8 cellular contexts compared by ENCODE assay signal in genomic region chr3:125766931-125767330, GRCh38.
DNase-seq lines count a peak whose midpoint lies in the region; FAIRE-seq and TF ChIP-seq lines count a peak whose summit lies in the region.
"Not testable (repeated sequence)": the region's sequence is repeated elsewhere in the genome, so short reads cannot be mapped to it uniquely, and the experiment has no call there.

No MANE protein-coding gene starts in this region.

- H3K9ac ChIP-seq in H1 (replicated peaks in 1 of 4; ENCODE audit: extremely low read depth in 1 of 4, low read depth in 3 of 4, low read length in 3 of 4) = not testable (repeated sequence)

- not testable (repeated sequence) for H3K27ac ChIP-seq in H1 (ENCODE audit: low read depth, low read length)

- H4K8ac ChIP-seq in H1 (ENCODE audit: extremely low read depth, insufficient read depth, low read length) = 0 out of 2 replicates have a peak overlapping the region, but pooled peaks have one; percentile 14

- not testable (repeated sequence) for H2BK5ac ChIP-seq in H1 (ENCODE audit: low read depth, low read length)

- H3K27me3 Mint-ChIP-seq in CD14-positive monocyte (ENCODE audit: low read depth in 3 of 3) = peaks cover 45 to 61% (median 52%) of the 10 kb centered on the region in 3 donors
- H3K27me3 Mint-ChIP-seq in activated naive CD4-positive, alpha-beta T cell treated with anti-CD3 and anti-CD28 coated beads, Interleukin-2, amount 50 U/mL, for 24 hours = peaks cover 12% of the 10 kb centered on the region
- H3K27me3 Mint-ChIP-seq in osteocyte (ENCODE audit: unreplicated experiment) = peaks cover 30% of the 10 kb centered on the region

- CTCF ChIA-PET in H1 (lab: Charles Lee; ENCODE audit: partially characterized antibody) = interaction anchor here (0.6 to 1.6 kb wide), 7 partner anchors 9 to 1782 kb away, joined by 3 to 5 read pairs (median 4); no protein-coding TSS in a partner anchor

- not testable (repeated sequence) for H3K36me3 ChIP-seq in H1 (ENCODE audit: control insufficient read depth in 2 of 4, insufficient read depth in 4 of 4, low read length in 3 of 4)

- not testable (repeated sequence) for DNase-seq in CD14-positive monocyte (ENCODE audit: low spot score); osteocyte (ENCODE audit: extremely low spot score, unreplicated experiment)
- peak; percentile 10 for DNase-seq in activated CD4-positive, alpha-beta T cell treated with anti-CD3 and anti-CD28 coated beads for 48 hours
- peak in 1 of 2 experiments; percentile 66 for DNase-seq in H1 (ENCODE audit: low read depth in 1 of 2, low spot score in 2 of 2)
- DNase-seq in kidney tubule cell (ENCODE audit: low spot score) = peak; percentile 2
- DNase-seq in stimulated activated naive CD4-positive, alpha-beta T cell treated with Interleukin-2 at 50 U/mL for 16 hours (lab: John Stamatoyannopoulos, UW) = peak; percentile 17

- H2BK12ac ChIP-seq in H1 (ENCODE audit: low read depth, low read length) = not testable (repeated sequence)

- not testable (repeated sequence) for H3K9me3 Mint-ChIP-seq in CD14-positive monocyte; activated naive CD4-positive, alpha-beta T cell treated with anti-CD3 and anti-CD28 coated beads, Interleukin-2, amount 50 U/mL, for 24 hours; osteocyte (ENCODE audit: unreplicated experiment)

- H3K79me2 ChIP-seq in H1 (ENCODE audit: control insufficient read depth in 1 of 2, insufficient read depth in 2 of 2, low read length in 2 of 2) = not testable (repeated sequence)

- POLR2A ChIA-PET in H1 (lab: Charles Lee; ENCODE audit: partially characterized antibody) = not testable (repeated sequence)

- H3K4me3 Mint-ChIP-seq in CD14-positive monocyte (peak overlapping the region; percentile 66 to 86), osteocyte (ENCODE audit: unreplicated experiment) (peak overlapping the region; percentile 71)
- H3K4me3 Mint-ChIP-seq in activated naive CD4-positive, alpha-beta T cell treated with anti-CD3 and anti-CD28 coated beads, Interleukin-2, amount 50 U/mL, for 24 hours = peak overlapping the region; percentile 79

- not testable (repeated sequence) for TF ChIP-seq CTCF in CD14-positive monocyte (IDR thresholded peaks at IDR 0.05); osteocyte (IDR thresholded peaks at IDR 0.05)
- peak in 1 of 3 experiments; percentile 8; a peak in 1 of 4 replicates for TF ChIP-seq CTCF in H1 (IDR thresholded peaks at IDR 0.05; ENCODE audit: control extremely low read depth in 1 of 3, insufficient read depth in 1 of 3, low read depth in 1 of 3, low read length in 3 of 3)

- H2BK20ac ChIP-seq in H1 (ENCODE audit: low read length) = not testable (repeated sequence)

- not testable (repeated sequence) for H2AFZ ChIP-seq in H1 (ENCODE audit: low read length)

- H3K18ac ChIP-seq in H1 (ENCODE audit: extremely low read depth, low read length) = not testable (repeated sequence)

- peak overlapping the region in 3 of 4 experiments; percentile 1 to 70 (median 44); a peak in 4 of 8 replicates for H3K4me3 ChIP-seq in H1 (ENCODE audit: extremely low read depth in 1 of 4, insufficient read depth in 2 of 4, low read depth in 3 of 4, low read length in 4 of 4)

- H3K56ac ChIP-seq in H1 (replicated peaks; ENCODE audit: insufficient read length, low read depth, low read length) = not testable (repeated sequence)

- not testable (repeated sequence) for H3K4ac ChIP-seq in H1 (replicated peaks; ENCODE audit: insufficient read length, low read depth, low read length)

- not testable (repeated sequence) for H2AK5ac ChIP-seq in H1 (ENCODE audit: low read depth, low read length)

- not testable (repeated sequence) for H3K23ac ChIP-seq in H1 (ENCODE audit: insufficient read length)

- H3K4me1 Mint-ChIP-seq in CD14-positive monocyte; activated naive CD4-positive, alpha-beta T cell treated with anti-CD3 and anti-CD28 coated beads, Interleukin-2, amount 50 U/mL, for 24 hours; osteocyte (ENCODE audit: unreplicated experiment): not testable (repeated sequence)

- peak overlapping the region; percentile 22 to 67; a peak in 3 of 4 replicates for H3K4me2 ChIP-seq in H1 (ENCODE audit: insufficient read depth in 1 of 2, low read depth in 2 of 2, low read length in 2 of 2)

- intact Hi-C loops in CD14-positive monocyte (cut with micrococcal nuclease) = not testable (repeated sequence)

- not testable (repeated sequence) for H4K20me1 ChIP-seq in H1 (replicated peaks in 1 of 2; ENCODE audit: control insufficient read depth in 1 of 2, insufficient read depth in 2 of 2, low read length in 2 of 2)

- not testable (repeated sequence) for H3K27ac Mint-ChIP-seq in CD14-positive monocyte; activated naive CD4-positive, alpha-beta T cell treated with anti-CD3 and anti-CD28 coated beads, Interleukin-2, amount 50 U/mL, for 24 hours; osteocyte (ENCODE audit: unreplicated experiment)

- H3K79me1 ChIP-seq in H1 (ENCODE audit: low read depth, low read length) = not testable (repeated sequence)

- H3K27me3 ChIP-seq in H1 (replicated peaks in 1 of 4; ENCODE audit: control insufficient read depth in 3 of 4, extremely low read depth in 1 of 4, insufficient read depth in 3 of 4, low read length in 3 of 4) = peaks cover 0 to 16% (median 10%) of the 10 kb centered on the region in 4 experiments; a peak in 6 of 7 replicates

- H4K91ac ChIP-seq in H1 (replicated peaks; ENCODE audit: insufficient read length, low read length) = not testable (repeated sequence)

- H3K14ac ChIP-seq in H1 (ENCODE audit: insufficient read length) = not testable (repeated sequence)

- WGBS in H1 (ENCODE audit: extremely low coverage in 1 of 2, insufficient coverage in 1 of 2, insufficient read length in 1 of 2, insufficient replicate concordance in 2 of 2, low coverage in 1 of 2, low lambda C conversion rate in 2 of 2, missing lambda C conversion rate in 1 of 2), 2 experiments = 21% methylated on average over 4 of the region's 23 CpGs; no CpG with 5 or more reads in 1 of the 2 experiments

- not testable (repeated sequence) for TF ChIP-seq EP300 in Ishikawa (IDR thresholded peaks at IDR 0.05; ENCODE audit: borderline replicate concordance); H1 (IDR thresholded peaks at IDR 0.05; ENCODE audit: borderline replicate concordance in 1 of 2, low read depth in 2 of 2, low read length in 2 of 2)

- not testable (repeated sequence) for TF ChIP-seq RAD21 in Ishikawa (IDR thresholded peaks at IDR 0.05; ENCODE audit: low read depth); H1 (IDR thresholded peaks at IDR 0.05 in 1 of 2, conservative IDR thresholded peaks at IDR 0.05 in 1 of 2; ENCODE audit: low read depth in 2 of 2, low read length in 2 of 2)

- not testable (repeated sequence) for H2BK15ac ChIP-seq in H1 (ENCODE audit: low read length)

- not testable (repeated sequence) for H3K36me3 Mint-ChIP-seq in CD14-positive monocyte; activated naive CD4-positive, alpha-beta T cell treated with anti-CD3 and anti-CD28 coated beads, Interleukin-2, amount 50 U/mL, for 24 hours; osteocyte (ENCODE audit: unreplicated experiment)

- TF ChIP-seq POLR2A in H1 (IDR thresholded peaks at IDR 0.05; ENCODE audit: control extremely low read depth in 1 of 2, low read depth in 2 of 2, low read length in 2 of 2) = not testable (repeated sequence)

- not testable (repeated sequence) for H3K23me2 ChIP-seq in H1 (ENCODE audit: low read depth, low read length)

- FAIRE-seq in H1 (lab: Jason Lieb, UNC) = not testable (repeated sequence)

- peaks cover 0 to 10% (median 1%) of the 10 kb centered on the region in 4 experiments; a peak in 4 of 7 replicates for H3K4me1 ChIP-seq in H1 (replicated peaks in 1 of 4; ENCODE audit: control insufficient read depth in 3 of 4, insufficient read depth in 4 of 4, low read length in 3 of 4)

- not testable (repeated sequence) for H2BK120ac ChIP-seq in H1 (replicated peaks; ENCODE audit: low read depth, low read length)

- H3K9me3 ChIP-seq in H1 (ENCODE audit: insufficient read depth in 2 of 2, low read depth in 1 of 2, low read length in 1 of 2) = not testable (repeated sequence)

- not testable (repeated sequence) for H4K5ac ChIP-seq in H1 (ENCODE audit: insufficient read length, low read depth, low read length)

TF ChIP-seq in Ishikawa, 13 proteins besides CTCF, POLR2A, EP300 and RAD21:
- TF ChIP-seq ZBTB7A (IDR thresholded peaks at IDR 0.05; ENCODE audit: low read depth) = peak; percentile 47; the same call in 1 of the 2 replicates
TF ChIP-seq in Ishikawa: peak in this region for 1; not testable (repeated sequence) for 12.

TF ChIP-seq in H1, 55 proteins besides CTCF, POLR2A, EP300 and RAD21:
- TF ChIP-seq KDM4A (IDR thresholded peaks at IDR 0.05; ENCODE audit: low read depth, low read length, severe bottlenecking) = peak; percentile 38
- 0 out of 2 replicates have a peak, but pooled peaks have one; percentile 24 for TF ChIP-seq E2F6 (IDR thresholded peaks at IDR 0.05)
